ENCODE assay signal across 8 cellular contexts in genomic region chr1:2189459-2190425, GRCh38. TPM values are rescaled to one million over a fixed set of nuclear protein-coding genes. Genes with fewer than 3 reads are reported as not detected.
DNase-seq lines count a peak whose midpoint lies in the region; ATAC-seq and TF ChIP-seq lines count a peak whose summit lies in the region.

No MANE protein-coding gene starts in this region.

- in situ Hi-C loops in G401 (cut with HindIII; ENCODE audit: low sequenced_read_pairs): no loop called here

- H3K4me3 ChIP-seq in choroid plexus epithelial cell (ENCODE audit: low read depth, low read length): peak overlapping the region; percentile 66

- ATAC-seq in HG02885 (IDR thresholded peaks at IDR 0.05; ENCODE audit: poor library complexity, unreplicated experiment): peak; percentile 90
- ATAC-seq in HG03196 (IDR thresholded peaks at IDR 0.05; ENCODE audit: unreplicated experiment): no peak

- DNase-seq in G401 (ENCODE audit: low spot score) (peak; percentile 99), NCI-H446 (lab: John Stamatoyannopoulos, UW) (peak; percentile 88 to 95), choroid plexus epithelial cell (ENCODE audit: low read depth) (peak; percentile 98), kidney tubule cell (ENCODE audit: low spot score) (peak; percentile 97)
- peak; percentile 86 to 87 for DNase-seq in activated CD4-positive, alpha-beta T cell treated with anti-CD3 and anti-CD28 coated beads for 4 hours
- DNase-seq in stimulated activated CD4-positive, alpha-beta T cell treated with anti-CD3 and anti-CD28 coated beads, Interleukin-15, amount 100 ng/mL, for 24 hours: peak; percentile 91

- no peak for TF ChIP-seq CTCF in choroid plexus epithelial cell (conservative IDR thresholded peaks at IDR 0.05; ENCODE audit: low read depth, low read length)

RNA-seq across cellular contexts. Expression of gene FAAP20, which starts 4.8 kb away (rescaled TPM):
- total RNA-seq in G401 (2014; rRNA removed; shearing (Covaris generic)): 79.9 and 105 TPM in 2 replicates

RNA-seq across cellular contexts. Expression of gene SKI, which starts 38.4 kb away (rescaled TPM):
- 5.8 and 15.2 TPM in 2 replicates for total RNA-seq in G401 (2014; rRNA removed; shearing (Covaris generic))
